In genomic region chr18:73691118-73691517, GRCh38 we compare ENCODE assay signal across 12 cellular contexts.
DNase-seq lines count a peak whose midpoint lies in the region; ATAC-seq, FAIRE-seq and TF ChIP-seq lines count a peak whose summit lies in the region.
"Had no signal": no experiment of that assay in that cellular context is flagged by ENCODE, and none has a peak within 500 bp of the region (broad histone marks: within the 10 kb centered on the region; RNA-seq: fewer than 3 reads in every experiment).

No MANE protein-coding gene starts in this region.

- no CpG with 5 or more reads among the region's 6 CpGs for WGBS in neuronal stem cell (ENCODE audit: extremely low coverage in 2 of 2, insufficient read length in 2 of 2, insufficient replicate concordance in 1 of 2), 2 donors

- TF ChIP-seq CTCF in endothelial cell of umbilical vein (IDR thresholded peaks at IDR 0.05; ENCODE audit: extremely low read depth in 1 of 2, insufficient read depth in 1 of 2, low read depth in 1 of 2, low read length in 2 of 2): no peak
- no peak for TF ChIP-seq CTCF in breast epithelium (IDR thresholded peaks at IDR 0.05)

- no peak overlapping the region for H2BK5ac ChIP-seq in neuronal stem cell (ENCODE audit: low read length)

- H3K14ac ChIP-seq in neuronal stem cell (ENCODE audit: low read length): no peak overlapping the region

- H3K79me2 ChIP-seq in endothelial cell of umbilical vein (ENCODE audit: control insufficient read depth, insufficient read depth, low read length): no peaks in the 10 kb centered on the region

- H2BK15ac ChIP-seq in neuronal stem cell (ENCODE audit: low read length): no peak overlapping the region

- FAIRE-seq in endothelial cell of umbilical vein (lab: Jason Lieb, UNC): no peak

- no peaks in the 10 kb centered on the region for H3K9me1 ChIP-seq in endothelial cell of umbilical vein (replicated peaks; ENCODE audit: control insufficient read depth, extremely low read depth, insufficient read depth, low read length)

- no peak overlapping the region for H2AK5ac ChIP-seq in neuronal stem cell (ENCODE audit: low read depth, low read length)

- TF ChIP-seq POLR2A in endothelial cell of umbilical vein (IDR thresholded peaks at IDR 0.05; ENCODE audit: low read depth, low read length): no peak
- TF ChIP-seq POLR2A in breast epithelium (IDR thresholded peaks at IDR 0.05): no peak

- intact Hi-C loops in endothelial cell of umbilical vein (cut with micrococcal nuclease): no loop called here
- intact Hi-C loops in breast epithelium (cut with DNase I; ENCODE audit: low total_unique reads): no loop called here

- H3K27me3 ChIP-seq in MG63: no peaks in the 10 kb centered on the region
- no peaks in the 10 kb centered on the region for H3K27me3 ChIP-seq in endothelial cell of umbilical vein (ENCODE audit: control insufficient read depth in 2 of 2, insufficient read depth in 2 of 2, low read length in 2 of 2)
- H3K27me3 ChIP-seq in neuronal stem cell (ENCODE audit: control insufficient read depth in 3 of 3, insufficient read depth in 3 of 3, low read depth in 1 of 3, low read length in 3 of 3): no peaks in the 10 kb centered on the region
- H3K27me3 ChIP-seq in breast epithelium: peaks cover 0 to 6% of the 10 kb centered on the region in 2 donors

- POLR2A ChIA-PET in endothelial cell of umbilical vein (lab: Charles Lee): no interaction called here

- no peak overlapping the region for H3K9ac ChIP-seq in endothelial cell of umbilical vein (replicated peaks; ENCODE audit: extremely low read depth, insufficient read depth, low read length)
- H3K9ac ChIP-seq in neuronal stem cell (ENCODE audit: low read depth, low read length, poor library complexity): no peak overlapping the region

- H4K20me1 ChIP-seq in endothelial cell of umbilical vein (replicated peaks; ENCODE audit: control insufficient read depth, extremely low read depth, insufficient read depth, low read length): no peaks in the 10 kb centered on the region

- peak overlapping the region; percentile 45 for H3K27ac ChIP-seq in endothelial cell of umbilical vein (ENCODE audit: insufficient read depth, low read depth, low read length)
- no peak overlapping the region for H3K27ac ChIP-seq in neuronal stem cell (replicated peaks; ENCODE audit: low read length)
- H3K27ac ChIP-seq in breast epithelium: no peak overlapping the region

- H3K9me3 ChIP-seq in MG63 (peaks cover 5% of the 10 kb centered on the region), endothelial cell of umbilical vein (replicated peaks; ENCODE audit: control insufficient read depth, insufficient read depth, low read length) (peaks cover 7% of the 10 kb centered on the region), neuronal stem cell (replicated peaks in 1 of 2; ENCODE audit: control insufficient read depth in 2 of 2, insufficient read depth in 1 of 2, low read depth in 1 of 2, low read length in 2 of 2) (peaks cover 5 to 12% of the 10 kb centered on the region in 2 donors), breast epithelium (no peaks in the 10 kb centered on the region)

- H3K4me2 ChIP-seq in endothelial cell of umbilical vein (ENCODE audit: insufficient read depth, low read length) (no peak overlapping the region), neuronal stem cell (ENCODE audit: insufficient read depth, low read length, poor library complexity, severe bottlenecking) (no peak overlapping the region)

- H3K4me1 ChIP-seq in endothelial cell of umbilical vein (ENCODE audit: control insufficient read depth, extremely low read depth, insufficient read depth, low read length) (no peaks in the 10 kb centered on the region), neuronal stem cell (ENCODE audit: control insufficient read depth in 2 of 2, insufficient read depth in 1 of 2, low read depth in 1 of 2, low read length in 2 of 2) (peaks cover 15 to 25% of the 10 kb centered on the region in 2 donors), breast epithelium (no peaks in the 10 kb centered on the region)

- no peak for ATAC-seq in HG03196 (IDR thresholded peaks at IDR 0.05; ENCODE audit: unreplicated experiment)
- ATAC-seq: activated CD4-positive, alpha-beta T cell treated with anti-CD3 and anti-CD28 coated beads for 36 hours had no signal

- BruUV-seq in endothelial cell of umbilical vein (replicated peaks; lab: Mats Ljungman, UMichigan): no TSS peak

- dilution Hi-C loops in endothelial cell of umbilical vein (cut with MboI; ENCODE audit: extremely low pct_ligation_motif_present, low sequenced_read_pairs): no loop called here

- H3K4ac ChIP-seq in neuronal stem cell (ENCODE audit: low read length): no peak overlapping the region

- no peak overlapping the region for H2BK120ac ChIP-seq in neuronal stem cell (ENCODE audit: low read depth, low read length)

- CTCF ChIA-PET in endothelial cell of umbilical vein (lab: Charles Lee): no interaction called here

- H2AFZ ChIP-seq in endothelial cell of umbilical vein (ENCODE audit: low read depth, low read length) (no peak overlapping the region), neuronal stem cell (ENCODE audit: low read length) (peak overlapping the region; percentile 59)

- H4K8ac ChIP-seq in neuronal stem cell (ENCODE audit: low read depth, low read length): no peak overlapping the region

- DNase-seq in AG20443 (ENCODE audit: low spot score): peak; percentile 29
- peak; percentile 73 for DNase-seq in MG63
- peak; percentile 4 for DNase-seq in endothelial cell of umbilical vein (ENCODE audit: low read depth, low spot score)
- DNase-seq in neuronal stem cell (ENCODE audit: low spot score): no peak
- DNase-seq in SKM-1 (lab: John Stamatoyannopoulos, UW; ENCODE audit: unreplicated experiment): no peak
- DNase-seq in breast epithelium (ENCODE audit: low spot score in 2 of 2): no peak
- DNase-seq in HK-2 (ENCODE audit: unreplicated experiment): no peak
- DNase-seq: activated CD4-positive, alpha-beta T cell treated with anti-CD3 and anti-CD28 coated beads for 36 hours; CD4-positive, alpha-beta memory T cell; NCI-H2029; NK-92 treated with Interleukin-12 subunit alpha and Interleukin-12 subunit beta, amount 100 ng/mL, for 24 hours had no signal

- peak overlapping the region; percentile 42 for H3K18ac ChIP-seq in neuronal stem cell (ENCODE audit: low read length)

- no peak overlapping the region for H3K23ac ChIP-seq in neuronal stem cell (ENCODE audit: low read depth, low read length, poor library complexity)

- H3K4me3 ChIP-seq in MG63 (peak overlapping the region; percentile 8; the same call in 1 of the 2 replicates), endothelial cell of umbilical vein (replicated peaks in 1 of 3; ENCODE audit: insufficient read depth in 1 of 3, low read depth in 1 of 3, low read length in 3 of 3) (no peak overlapping the region), neuronal stem cell (ENCODE audit: low read length in 2 of 2) (no peak overlapping the region), breast epithelium (peak overlapping the region in 1 of 3 donors; percentile 25)

- peaks cover 2% of the 10 kb centered on the region for H3K79me1 ChIP-seq in neuronal stem cell (ENCODE audit: low read depth, low read length)

- no peak overlapping the region for H2BK12ac ChIP-seq in neuronal stem cell (ENCODE audit: low read length)

- no peaks in the 10 kb centered on the region; the same call in 1 of the 2 replicates for H3K36me3 ChIP-seq in MG63
- no peaks in the 10 kb centered on the region for H3K36me3 ChIP-seq in endothelial cell of umbilical vein (ENCODE audit: control insufficient read depth in 2 of 2, extremely low read depth in 1 of 2, insufficient read depth in 2 of 2, low read length in 2 of 2)
- no peaks in the 10 kb centered on the region for H3K36me3 ChIP-seq in neuronal stem cell (replicated peaks in 1 of 2; ENCODE audit: control insufficient read depth in 2 of 2, insufficient read depth in 2 of 2, low read length in 2 of 2)
- no peaks in the 10 kb centered on the region for H3K36me3 ChIP-seq in breast epithelium

- H4K91ac ChIP-seq in neuronal stem cell (ENCODE audit: low read depth, low read length, poor library complexity): no peak overlapping the region

TF ChIP-seq in endothelial cell of umbilical vein, 7 proteins besides CTCF, POLR2A, EP300 and RAD21:
- TF ChIP-seq FOS (IDR thresholded peaks at IDR 0.05; ENCODE audit: borderline replicate concordance, insufficient read depth, low read length) (peak; percentile 42), EZH2 (IDR thresholded peaks at IDR 0.05; ENCODE audit: borderline replicate concordance, low read depth, low read length, severe bottlenecking) (no peak)

Comparison
In these comparisons a context has a peak if more than half of its experiments do, and no peak if none do; other contexts are left out.
1. DNase-seq: peak in AG20443 (single experiment), MG63 (single experiment) and endothelial cell of umbilical vein (single experiment); none in neuronal stem cell (single experiment), SKM-1 (single experiment), breast epithelium (0 of 2) and HK-2 (single experiment).